In the genomic region with DNA sequence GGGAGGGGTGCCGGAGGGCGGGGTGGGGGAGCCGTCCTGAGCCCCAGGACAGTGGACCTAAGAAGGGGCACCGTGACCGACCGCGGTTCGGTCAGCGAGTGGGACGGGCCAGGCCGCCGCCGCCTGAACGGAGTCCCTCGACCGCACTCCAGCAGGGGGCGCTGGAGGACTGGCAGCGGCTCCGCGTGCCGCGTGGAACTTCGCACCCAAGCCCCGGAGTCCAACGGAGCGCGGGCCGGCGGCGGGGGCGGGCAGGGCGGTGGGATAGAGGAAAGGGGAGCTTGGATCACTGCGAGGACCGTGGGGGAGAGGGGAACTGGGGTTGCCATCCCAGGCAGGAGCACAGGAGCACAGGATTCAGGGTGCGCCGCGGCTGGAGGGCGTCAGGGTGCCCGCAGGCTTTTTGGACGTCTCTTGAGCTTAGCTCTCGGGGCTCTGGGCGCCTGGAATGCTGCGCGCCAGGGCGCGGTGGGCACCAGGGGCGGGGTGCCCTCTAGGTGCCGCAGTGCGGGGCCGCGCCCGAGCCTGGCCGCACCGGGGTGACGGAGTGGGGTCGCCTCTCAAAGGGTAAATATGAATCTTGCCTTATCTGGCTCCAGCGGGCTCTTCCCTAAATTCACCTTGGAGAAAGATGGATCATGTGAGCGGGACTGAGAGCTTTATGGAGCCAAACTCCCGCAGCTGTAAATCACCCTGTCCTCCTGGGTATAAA, we compare ENCODE assay signal across 1 cellular context.
TF ChIP-seq lines count a peak whose summit lies in the region.

No MANE protein-coding gene starts in this region.

TF ChIP-seq in HepG2, 621 proteins besides CTCF, POLR2A, EP300 and RAD21 (continued from another document and continues in another):
- TF ChIP-seq ZBTB40 (IDR thresholded peaks at IDR 0.05), result no peak
- peak; percentile 55; the same call in 1 of the 2 replicates for TF ChIP-seq ZBTB40 (CRISPR knock-in tag; IDR thresholded peaks at IDR 0.05)
- no peak for TF ChIP-seq NR2C2 (CRISPR knock-in tag; IDR thresholded peaks at IDR 0.05; ENCODE audit: borderline replicate concordance)
- TF ChIP-seq RBM22 (optimal IDR thresholded peaks at IDR 0.05; ENCODE audit: low read length), result no peak
- TF ChIP-seq FOXA1 (IDR thresholded peaks at IDR 0.05), result no peak
- TF ChIP-seq FOXA1 (CRISPR knock-in tag; IDR thresholded peaks at IDR 0.05), result no peak
- TF ChIP-seq HCFC1 (IDR thresholded peaks at IDR 0.05; ENCODE audit: low read depth, low read length), result no peak
- no peak for TF ChIP-seq ZNF20 (CRISPR knock-in tag; IDR thresholded peaks at IDR 0.05)
- TF ChIP-seq SMAD3 (CRISPR knock-in tag; IDR thresholded peaks at IDR 0.05), result no peak
- no peak for TF ChIP-seq HNRNPLL (IDR thresholded peaks at IDR 0.05; ENCODE audit: low read depth, low read length, poor library complexity, severe bottlenecking)
- TF ChIP-seq ZNF570 (CRISPR knock-in tag; IDR thresholded peaks at IDR 0.05; ENCODE audit: borderline replicate concordance), result no peak
- TF ChIP-seq, protein P1, sequence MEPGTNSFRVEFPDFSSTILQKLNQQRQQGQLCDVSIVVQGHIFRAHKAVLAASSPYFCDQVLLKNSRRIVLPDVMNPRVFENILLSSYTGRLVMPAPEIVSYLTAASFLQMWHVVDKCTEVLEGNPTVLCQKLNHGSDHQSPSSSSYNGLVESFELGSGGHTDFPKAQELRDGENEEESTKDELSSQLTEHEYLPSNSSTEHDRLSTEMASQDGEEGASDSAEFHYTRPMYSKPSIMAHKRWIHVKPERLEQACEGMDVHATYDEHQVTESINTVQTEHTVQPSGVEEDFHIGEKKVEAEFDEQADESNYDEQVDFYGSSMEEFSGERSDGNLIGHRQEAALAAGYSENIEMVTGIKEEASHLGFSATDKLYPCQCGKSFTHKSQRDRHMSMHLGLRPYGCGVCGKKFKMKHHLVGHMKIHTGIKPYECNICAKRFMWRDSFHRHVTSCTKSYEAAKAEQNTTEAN (CRISPR knock-in tag; conservative IDR thresholded peaks at IDR 0.05), result 0 out of 2 replicates have a peak, but pooled peaks have one; percentile 36
- no peak for TF ChIP-seq ZNF460 (CRISPR knock-in tag; IDR thresholded peaks at IDR 0.05; ENCODE audit: borderline replicate concordance)
- peak; percentile 59; the same call in 1 of the 2 replicates for TF ChIP-seq ZNF331 (CRISPR knock-in tag; IDR thresholded peaks at IDR 0.05)
- TF ChIP-seq ZNF256 (CRISPR knock-in tag; conservative IDR thresholded peaks at IDR 0.05), result no peak
- 0 out of 2 replicates have a peak, but pooled peaks have one; percentile 33 for TF ChIP-seq ZBTB38 (CRISPR knock-in tag; IDR thresholded peaks at IDR 0.05)
- no peak for TF ChIP-seq ZNF225 (CRISPR knock-in tag; IDR thresholded peaks at IDR 0.05)
- TF ChIP-seq YEATS4 (CRISPR knock-in tag; IDR thresholded peaks at IDR 0.05; ENCODE audit: borderline replicate concordance), result peak; percentile 32; the same call in 1 of the 2 replicates
- no peak for TF ChIP-seq ZNF468 (CRISPR knock-in tag; IDR thresholded peaks at IDR 0.05)
- peak; percentile 73; the same call in 1 of the 2 replicates for TF ChIP-seq ZNF788 (CRISPR knock-in tag; IDR thresholded peaks at IDR 0.05; ENCODE audit: borderline replicate concordance)
- TF ChIP-seq, protein P2, sequence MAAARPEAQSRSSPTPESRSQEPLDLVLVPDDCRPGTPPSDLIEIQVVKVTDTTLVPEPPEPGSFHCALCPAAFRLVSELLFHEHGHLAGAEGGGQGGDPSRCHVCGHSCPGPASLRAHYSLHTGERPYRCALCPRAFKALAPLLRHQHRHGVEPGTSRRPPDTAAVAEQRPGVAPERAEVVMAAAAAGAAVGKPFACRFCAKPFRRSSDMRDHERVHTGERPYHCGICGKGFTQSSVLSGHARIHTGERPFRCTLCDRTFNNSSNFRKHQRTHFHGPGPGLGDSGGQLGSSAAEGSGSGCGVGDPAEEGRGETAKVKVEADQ (CRISPR knock-in tag; IDR thresholded peaks at IDR 0.05; ENCODE audit: borderline replicate concordance), result peak; percentile 90; the same call in 1 of the 2 replicates
- peak; percentile 91 for TF ChIP-seq ATF7-NPFF (CRISPR knock-in tag; IDR thresholded peaks at IDR 0.05; ENCODE audit: low read depth)
- TF ChIP-seq SOX6 (IDR thresholded peaks at IDR 0.05), result no peak
- no peak for TF ChIP-seq SOX6 (CRISPR knock-in tag; IDR thresholded peaks at IDR 0.05)
- TF ChIP-seq ZKSCAN8 (CRISPR knock-in tag; IDR thresholded peaks at IDR 0.05; ENCODE audit: borderline replicate concordance), result no peak
- TF ChIP-seq HDAC2 (CRISPR knock-in tag; IDR thresholded peaks at IDR 0.05), result peak; percentile 41; the same call in 1 of the 2 replicates
- no peak for TF ChIP-seq ZNF660 (CRISPR knock-in tag; IDR thresholded peaks at IDR 0.05; ENCODE audit: borderline replicate concordance, low read depth)
- TF ChIP-seq, protein P3, sequence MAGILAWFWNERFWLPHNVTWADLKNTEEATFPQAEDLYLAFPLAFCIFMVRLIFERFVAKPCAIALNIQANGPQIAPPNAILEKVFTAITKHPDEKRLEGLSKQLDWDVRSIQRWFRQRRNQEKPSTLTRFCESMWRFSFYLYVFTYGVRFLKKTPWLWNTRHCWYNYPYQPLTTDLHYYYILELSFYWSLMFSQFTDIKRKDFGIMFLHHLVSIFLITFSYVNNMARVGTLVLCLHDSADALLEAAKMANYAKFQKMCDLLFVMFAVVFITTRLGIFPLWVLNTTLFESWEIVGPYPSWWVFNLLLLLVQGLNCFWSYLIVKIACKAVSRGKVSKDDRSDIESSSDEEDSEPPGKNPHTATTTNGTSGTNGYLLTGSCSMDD (CRISPR knock-in tag; IDR thresholded peaks at IDR 0.05), result no peak
- no peak for TF ChIP-seq ZNF761 (CRISPR knock-in tag; conservative IDR thresholded peaks at IDR 0.05)
- TF ChIP-seq TBX3 (IDR thresholded peaks at IDR 0.05; ENCODE audit: borderline replicate concordance), result no peak
- TF ChIP-seq, protein P4, sequence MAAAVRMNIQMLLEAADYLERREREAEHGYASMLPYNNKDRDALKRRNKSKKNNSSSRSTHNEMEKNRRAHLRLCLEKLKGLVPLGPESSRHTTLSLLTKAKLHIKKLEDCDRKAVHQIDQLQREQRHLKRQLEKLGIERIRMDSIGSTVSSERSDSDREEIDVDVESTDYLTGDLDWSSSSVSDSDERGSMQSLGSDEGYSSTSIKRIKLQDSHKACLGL (CRISPR knock-in tag; IDR thresholded peaks at IDR 0.05), result no peak
- TF ChIP-seq RBFOX2 (IDR thresholded peaks at IDR 0.05; ENCODE audit: low read depth, low read length), result no peak
- no peak for TF ChIP-seq NFE2L1 (CRISPR knock-in tag; IDR thresholded peaks at IDR 0.05; ENCODE audit: borderline replicate concordance)
- TF ChIP-seq ZNF674 (CRISPR knock-in tag; IDR thresholded peaks at IDR 0.05; ENCODE audit: low read depth), result no peak
- TF ChIP-seq CSRNP1 (CRISPR knock-in tag; IDR thresholded peaks at IDR 0.05), result peak; percentile 56; the same call in 1 of the 2 replicates
- no peak for TF ChIP-seq ZNF720 (CRISPR knock-in tag; IDR thresholded peaks at IDR 0.05)
- no peak for TF ChIP-seq ATF5 (CRISPR knock-in tag; IDR thresholded peaks at IDR 0.05; ENCODE audit: low read depth)
- no peak for TF ChIP-seq PAF1 (CRISPR knock-in tag; IDR thresholded peaks at IDR 0.05)
- TF ChIP-seq ZFX (CRISPR knock-in tag; IDR thresholded peaks at IDR 0.05; ENCODE audit: low read depth), result peak; percentile 59; the same call in 1 of the 2 replicates
- TF ChIP-seq ZSCAN20 (CRISPR knock-in tag; IDR thresholded peaks at IDR 0.05; ENCODE audit: borderline replicate concordance), result no peak
- TF ChIP-seq ZBTB8A (CRISPR knock-in tag; IDR thresholded peaks at IDR 0.05; ENCODE audit: borderline replicate concordance, low read depth), result no peak
- TF ChIP-seq KAT8 (CRISPR knock-in tag; IDR thresholded peaks at IDR 0.05), result no peak
- TF ChIP-seq USF2 (IDR thresholded peaks at IDR 0.05; ENCODE audit: low read depth, low read length), result no peak
- no peak for TF ChIP-seq USF2 (CRISPR knock-in tag; IDR thresholded peaks at IDR 0.05; ENCODE audit: borderline replicate concordance)
- TF ChIP-seq ZNF333 (CRISPR knock-in tag; IDR thresholded peaks at IDR 0.05; ENCODE audit: borderline replicate concordance), result no peak
- TF ChIP-seq MZF1 (CRISPR knock-in tag; IDR thresholded peaks at IDR 0.05; ENCODE audit: borderline replicate concordance), result no peak
- TF ChIP-seq SSRP1 (CRISPR knock-in tag; IDR thresholded peaks at IDR 0.05), result no peak
- no peak for TF ChIP-seq MAZ (IDR thresholded peaks at IDR 0.05; ENCODE audit: borderline replicate concordance, low read depth, low read length)
- peak; percentile 61; the same call in 1 of the 2 replicates for TF ChIP-seq MAZ (CRISPR knock-in tag; IDR thresholded peaks at IDR 0.05; ENCODE audit: low read depth)
